In the genomic region with DNA sequence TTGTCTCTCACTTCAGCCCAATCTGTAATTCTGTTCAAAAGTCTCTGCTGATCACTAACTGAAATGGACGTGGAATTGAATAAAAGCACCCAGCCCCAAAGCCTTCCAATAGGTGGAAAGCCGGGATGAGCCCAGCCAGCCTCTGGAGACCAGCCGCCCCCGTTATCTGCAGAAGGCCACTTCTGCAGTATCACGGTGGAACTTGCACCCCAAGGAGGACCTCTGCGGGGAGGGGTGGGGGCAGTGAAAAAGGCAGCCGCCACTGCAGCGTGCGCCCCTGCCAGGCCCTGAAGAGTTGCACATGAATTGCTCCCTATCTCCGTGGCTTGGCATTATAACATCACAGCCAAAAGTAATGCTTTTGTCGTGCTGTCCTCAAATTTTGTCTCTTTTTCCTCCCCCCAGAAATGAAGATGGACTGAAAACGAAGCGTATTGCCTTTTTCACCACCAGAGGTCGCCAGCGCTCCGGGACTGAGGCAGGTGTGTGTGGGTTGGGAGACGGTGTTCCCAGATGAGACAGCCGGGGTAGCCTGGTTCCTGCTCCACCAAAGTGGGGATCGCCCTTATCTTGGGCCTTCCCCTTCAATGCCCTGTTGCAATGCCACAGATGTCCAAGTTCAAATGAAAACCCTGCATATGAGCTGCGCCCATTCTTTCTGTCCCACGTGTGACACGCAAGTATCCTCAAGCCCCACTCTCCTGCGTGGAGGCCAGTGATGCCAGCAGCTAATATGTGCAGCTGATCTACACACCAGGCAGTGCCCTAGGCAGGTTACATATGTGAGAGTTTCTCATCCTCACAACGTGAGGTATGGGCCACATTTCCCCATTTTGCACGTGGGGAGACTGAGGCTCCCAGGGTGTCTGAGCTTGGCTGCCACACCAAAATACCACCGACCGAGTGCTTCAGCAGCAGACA, we compare ENCODE assay signal across 8 cellular contexts.
DNase-seq lines count a peak whose midpoint lies in the region; ATAC-seq and TF ChIP-seq lines count a peak whose summit lies in the region.

No MANE protein-coding gene starts in this region.

- CTCF ChIA-PET in activated CD4-positive, alpha-beta T cell treated with anti-CD3 and anti-CD28 coated beads, Interleukin-2, amount 10 ng/mL, durations not matched to agents 7 days and 5 days (lab: Charles Lee) = interaction anchor here (0.9 to 2.4 kb wide), 12 partner anchors 8 to 273 kb away, joined by 3 to 16 read pairs (median 4); no protein-coding TSS in a partner anchor

- TF ChIP-seq CTCF in colonic mucosa (IDR thresholded peaks at IDR 0.05) (peak; percentile 83), right lobe of liver (IDR thresholded peaks at IDR 0.05) (peak; percentile 80 to 89 (median 86))

- H3K9me3 ChIP-seq in colonic mucosa (no peaks in the 10 kb centered on the region), right lobe of liver (no peaks in the 10 kb centered on the region)

- H3K27me3 Mint-ChIP-seq in activated CD4-positive, alpha-beta T cell treated with anti-CD3 and anti-CD28 coated beads, Interleukin-2, amount 10 ng/mL, durations not matched to agents 7 days and 5 days = peaks cover 3% of the 10 kb centered on the region

- no peaks in the 10 kb centered on the region for H3K9me3 Mint-ChIP-seq in activated CD4-positive, alpha-beta T cell treated with anti-CD3 and anti-CD28 coated beads, Interleukin-2, amount 10 ng/mL, durations not matched to agents 7 days and 5 days

- H3K27ac ChIP-seq in colonic mucosa = no peak overlapping the region
- H3K27ac ChIP-seq in right lobe of liver = no peak overlapping the region

- DNase-seq in AG08395 (ENCODE audit: low spot score) = peak; percentile 86
- DNase-seq in NCI-H187 treated with DMSO at 0.1 percent for 48 hours (lab: John Stamatoyannopoulos, UW) = peak; percentile 19
- DNase-seq in activated CD4-positive, alpha-beta T cell treated with anti-CD3 and anti-CD28 coated beads, Interleukin-2, amount 10 ng/mL, durations not matched to agents 7 days and 5 days = peak; percentile 72
- peak; percentile 75 for DNase-seq in colonic mucosa
- DNase-seq in right lobe of liver = peak; percentile 77 to 78 (median 77)
- DNase-seq in stimulated activated CD4-positive, alpha-beta T cell treated with anti-CD3 and anti-CD28 coated beads, TNF-alpha, amount 100 ng/mL, for 4 hours (ENCODE audit: low read depth in 3 of 3) = peak; percentile 43 to 62 (median 59)

- no peak for TF ChIP-seq POLR2A in right lobe of liver (IDR thresholded peaks at IDR 0.05)

- WGBS in right lobe of liver (ENCODE audit: insufficient coverage, low coverage, low lambda C conversion rate, missing lambda C conversion rate) = 36% methylated on average over 15 of the region's 27 CpGs

- POLR2A ChIA-PET in activated CD4-positive, alpha-beta T cell treated with anti-CD3 and anti-CD28 coated beads, Interleukin-2, amount 10 ng/mL, durations not matched to agents 7 days and 5 days (lab: Charles Lee) = no interaction called here

- H3K9ac ChIP-seq in colonic mucosa (ENCODE audit: low read depth in 2 of 2, low read length in 2 of 2) = no peak overlapping the region

- peaks cover 6% of the 10 kb centered on the region for H3K36me3 ChIP-seq in colonic mucosa
- no peaks in the 10 kb centered on the region for H3K36me3 ChIP-seq in right lobe of liver

- H3K4me1 Mint-ChIP-seq in activated CD4-positive, alpha-beta T cell treated with anti-CD3 and anti-CD28 coated beads, Interleukin-2, amount 10 ng/mL, durations not matched to agents 7 days and 5 days = no peaks in the 10 kb centered on the region

- ATAC-seq in GM18868 (IDR thresholded peaks at IDR 0.05; ENCODE audit: unreplicated experiment) (peak; percentile 48), right lobe of liver (peak; percentile 80 to 91 (median 88)), HG03571 (IDR thresholded peaks at IDR 0.05; ENCODE audit: unreplicated experiment) (no peak)

- H3K27me3 ChIP-seq in colonic mucosa (no peaks in the 10 kb centered on the region), right lobe of liver (no peaks in the 10 kb centered on the region)

- intact Hi-C loops in colonic mucosa (cut with DNase I) = loop anchor here (1.0 kb wide), 1 partner anchor 243 kb away; no protein-coding TSS in a partner anchor
- intact Hi-C loops in right lobe of liver (cut with DNase I) = loop anchor here (5.0 kb wide), 1 partner anchor 242 kb away; no protein-coding TSS in a partner anchor

- H3K4me3 ChIP-seq in colonic mucosa (no peak overlapping the region), right lobe of liver (no peak overlapping the region)

- H3K4me3 Mint-ChIP-seq in activated CD4-positive, alpha-beta T cell treated with anti-CD3 and anti-CD28 coated beads, Interleukin-2, amount 10 ng/mL, durations not matched to agents 7 days and 5 days = no peak overlapping the region

- no peaks in the 10 kb centered on the region for H3K4me1 ChIP-seq in colonic mucosa
- H3K4me1 ChIP-seq in right lobe of liver = no peaks in the 10 kb centered on the region

- H3K36me3 Mint-ChIP-seq in activated CD4-positive, alpha-beta T cell treated with anti-CD3 and anti-CD28 coated beads, Interleukin-2, amount 10 ng/mL, durations not matched to agents 7 days and 5 days (ENCODE audit: low read depth) = no peaks in the 10 kb centered on the region

- H3K27ac Mint-ChIP-seq in activated CD4-positive, alpha-beta T cell treated with anti-CD3 and anti-CD28 coated beads, Interleukin-2, amount 10 ng/mL, durations not matched to agents 7 days and 5 days = no peak overlapping the region

Comparison
In these comparisons a context has a peak if more than half of its experiments do, and no peak if none do; other contexts are left out.
1. DNase-seq: peak in every context shown above with its lines; median percentile 86 in AG08395; 77 in right lobe of liver; 75 in colonic mucosa; 72 in activated CD4-positive, alpha-beta T cell treated with anti-CD3 and anti-CD28 coated beads, Interleukin-2, amount 10 ng/mL, durations not matched to agents 7 days and 5 days; 59 in stimulated activated CD4-positive, alpha-beta T cell treated with anti-CD3 and anti-CD28 coated beads, TNF-alpha, amount 100 ng/mL, for 4 hours; 19 in NCI-H187 treated with DMSO at 0.1 percent for 48 hours.